ENCODE assay signal across 25 cellular contexts in genomic region chr5:107368593-107368992, GRCh38.
"Had no signal": no experiment of that assay in that cellular context is flagged by ENCODE, and none has a peak within 500 bp of the region (broad histone marks: within the 10 kb centered on the region; RNA-seq: fewer than 3 reads in every experiment).

No MANE protein-coding gene starts in this region.

- H3K9me3 ChIP-seq: heart left ventricle, left ventricle myocardium inferior, pancreas, prostate gland, right lobe of liver, tibial nerve, uterus had no signal

- H3K4me3 ChIP-seq: heart left ventricle, left ventricle myocardium inferior, lung, pancreas, prostate gland, right lobe of liver, smooth muscle cell, tibial nerve, uterus had no signal

- H3K36me3 ChIP-seq: heart left ventricle, left ventricle myocardium inferior, pancreas, prostate gland, right lobe of liver, tibial nerve, uterus had no signal

- H3K27ac ChIP-seq: heart left ventricle, left ventricle myocardium inferior, pancreas, prostate gland, right lobe of liver, tibial nerve, uterus had no signal

- ATAC-seq: heart left ventricle; natural killer cell; pancreas; right lobe of liver; stimulated activated memory B cell treated with anti-CD40 and anti-IgM and Interleukin-4, amounts not matched to agents 10 μg/mL and 1 μg/mL and 100 μg/mL, for 72 hours; stimulated activated naive CD8-positive, alpha-beta T cell treated with anti-CD3 and anti-CD28 coated beads, Interleukin-15, amount 100 ng/mL, for 72 hours had no signal

- DNase-seq: heart left ventricle; hypothalamus; immature natural killer cell; left ventricle myocardium inferior; naive B cell; natural killer cell; nephron progenitor cell; nucleus accumbens; pancreas; posterior cingulate gyrus; right lobe of liver; stimulated activated CD4-positive, alpha-beta T cell treated with anti-CD3 and anti-CD28 coated beads, Interleukin-1b, Interleukin-23, amount 100 ng/mL, for 48 hours; stimulated activated CD4-positive, alpha-beta T cell treated with anti-CD3 and anti-CD28 coated beads, Interleukin-2, amount 100 ng/mL, for 48 hours; stimulated activated CD4-positive, alpha-beta T cell treated with anti-CD3 and anti-CD28 coated beads, Interleukin-4, amount 100 ng/mL, for 4 hours; stimulated activated CD8-positive, alpha-beta memory T cell treated with anti-CD3 and anti-CD28 coated beads, Interleukin-4, amount 100 ng/mL, for 48 hours; stimulated activated naive CD4-positive, alpha-beta T cell treated with Interleukin-2 at 50 U/mL for 16 hours; stimulated activated naive CD8-positive, alpha-beta T cell treated with anti-CD3 and anti-CD28 coated beads, Interleukin-15, amount 100 ng/mL, for 72 hours; substantia nigra; uterus had no signal

- H3K4me2 ChIP-seq: smooth muscle cell had no signal

- H3K9me3 Mint-ChIP-seq: immature natural killer cell; naive B cell; natural killer cell; nephron progenitor cell; stimulated activated memory B cell treated with anti-CD40 and anti-IgM and Interleukin-4, amounts not matched to agents 10 μg/mL and 1 μg/mL and 100 μg/mL, for 72 hours; stimulated activated naive CD8-positive, alpha-beta T cell treated with anti-CD3 and anti-CD28 coated beads, Interleukin-15, amount 100 ng/mL, for 72 hours had no signal

- H3K27ac Mint-ChIP-seq: naive B cell; natural killer cell; nephron progenitor cell; stimulated activated memory B cell treated with anti-CD40 and anti-IgM and Interleukin-4, amounts not matched to agents 10 μg/mL and 1 μg/mL and 100 μg/mL, for 72 hours; type B pancreatic cell had no signal

- H3K27me3 Mint-ChIP-seq: stimulated activated memory B cell treated with anti-CD40 and anti-IgM and Interleukin-4, amounts not matched to agents 10 μg/mL and 1 μg/mL and 100 μg/mL, for 72 hours; stimulated activated naive CD8-positive, alpha-beta T cell treated with anti-CD3 and anti-CD28 coated beads, Interleukin-15, amount 100 ng/mL, for 72 hours; type B pancreatic cell had no signal

- H3K36me3 Mint-ChIP-seq: naive B cell; natural killer cell; stimulated activated memory B cell treated with anti-CD40 and anti-IgM and Interleukin-4, amounts not matched to agents 10 μg/mL and 1 μg/mL and 100 μg/mL, for 72 hours; type B pancreatic cell had no signal

- H3K4me1 ChIP-seq: left ventricle myocardium inferior, pancreas, prostate gland, right lobe of liver, tibial nerve, uterus had no signal

- H3K4me3 Mint-ChIP-seq: immature natural killer cell; naive B cell; natural killer cell; nephron progenitor cell; stimulated activated memory B cell treated with anti-CD40 and anti-IgM and Interleukin-4, amounts not matched to agents 10 μg/mL and 1 μg/mL and 100 μg/mL, for 72 hours; stimulated activated naive CD8-positive, alpha-beta T cell treated with anti-CD3 and anti-CD28 coated beads, Interleukin-15, amount 100 ng/mL, for 72 hours; type B pancreatic cell had no signal

- H3K27me3 ChIP-seq: heart left ventricle, pancreas, right lobe of liver, tibial nerve, uterus had no signal
